ENCODE assay signal across 8 cellular contexts in genomic region chr5:109411627-109412026, GRCh38. TPM values are rescaled to one million over a fixed set of nuclear protein-coding genes. Genes with fewer than 3 reads are reported as not detected.
DNase-seq lines count a peak whose midpoint lies in the region; ATAC-seq and TF ChIP-seq lines count a peak whose summit lies in the region.

No MANE protein-coding gene starts in this region.

- no peak overlapping the region for H3K27ac Mint-ChIP-seq in endodermal cell

- peak overlapping the region; percentile 90 for H3K4me3 ChIP-seq in endodermal cell (ENCODE audit: low read length)

- no peak overlapping the region for H3K9ac ChIP-seq in endodermal cell (ENCODE audit: extremely low read depth, low read length, poor library complexity, severe bottlenecking)

- TF ChIP-seq CTCF in endodermal cell (conservative IDR thresholded peaks at IDR 0.05), result no peak

- H3K27ac ChIP-seq in endodermal cell (ENCODE audit: low read depth, low read length), result no peak overlapping the region

- H3K9me3 Mint-ChIP-seq in endodermal cell, result peaks cover 23% of the 10 kb centered on the region

- H3K4me1 ChIP-seq in endodermal cell (ENCODE audit: control insufficient read depth, insufficient read depth, low read length), result peaks cover 12% of the 10 kb centered on the region

- 81 to 100% methylated on average over 2 to 3 of the region's 3 CpGs for WGBS in endodermal cell (ENCODE audit: insufficient coverage in 1 of 2, insufficient read length in 1 of 2), 2 experiments

- ATAC-seq in GM18873 (IDR thresholded peaks at IDR 0.05; ENCODE audit: low FRiP score, unreplicated experiment), result no peak

- peaks cover 5% of the 10 kb centered on the region for H3K36me3 Mint-ChIP-seq in endodermal cell (ENCODE audit: low read depth)

- H3K27me3 Mint-ChIP-seq in endodermal cell (ENCODE audit: insufficient read depth), result no peaks in the 10 kb centered on the region

- H3K36me3 ChIP-seq in endodermal cell (ENCODE audit: control insufficient read depth, insufficient read depth, low read length), result no peaks in the 10 kb centered on the region

- peaks cover 32% of the 10 kb centered on the region for H3K4me1 Mint-ChIP-seq in endodermal cell

- peaks cover 27% of the 10 kb centered on the region for H3K9me3 ChIP-seq in endodermal cell (ENCODE audit: control insufficient read depth, low read length)

- DNase-seq in Daoy (ENCODE audit: low read depth) (peak; percentile 69), NCI-H69 (lab: John Stamatoyannopoulos, UW) (peak; percentile 35), endodermal cell (no peak), pons (ENCODE audit: low spot score) (peak; percentile 42), Ammon's horn (ENCODE audit: low spot score) (no peak)
- DNase-seq in activated CD8-positive, alpha-beta memory T cell treated with anti-CD3 and anti-CD28 coated beads for 24 hours, result no peak
- no peak for DNase-seq in stimulated activated CD4-positive, alpha-beta T cell treated with anti-CD3 and anti-CD28 coated beads, Interleukin-4, amount 100 ng/mL, for 1 hour

- no peak overlapping the region for H3K4me3 Mint-ChIP-seq in endodermal cell

- H3K27me3 ChIP-seq in endodermal cell (ENCODE audit: control insufficient read depth, insufficient read depth, low read length, poor library complexity, severe bottlenecking), result no peaks in the 10 kb centered on the region

RNA-seq across cellular contexts. Expression of gene PJA2, which starts 1.9 kb away (rescaled TPM):
- 51.0 and 59.2 TPM in 2 replicates for total RNA-seq in Daoy (2014; rRNA removed; shearing (Covaris generic))
- 10 to 100 TPM; 61.9 to 64.7 TPM for total RNA-seq in endodermal cell
- 80.1 TPM for polyA plus RNA-seq in endodermal cell (2013, experiment 1 of 2)
- 78.0 TPM for polyA plus RNA-seq in endodermal cell (2013, experiment 2 of 2)

Comparison
In these comparisons a context has a peak if more than half of its experiments do, and no peak if none do; other contexts are left out.
1. DNase-seq: peak in Daoy (single experiment), NCI-H69 (single experiment) and pons (single experiment); none in endodermal cell (single experiment), Ammon's horn (single experiment), activated CD8-positive, alpha-beta memory T cell treated with anti-CD3 and anti-CD28 coated beads for 24 hours (single experiment) and stimulated activated CD4-positive, alpha-beta T cell treated with anti-CD3 and anti-CD28 coated beads, Interleukin-4, amount 100 ng/mL, for 1 hour (single experiment).